Comparison of ENCODE assay signal across 8 cellular contexts in genomic region chr11:29159552-29160465, GRCh38.
A peak's percentile ranks its signal among the peaks of the same experiment; 100 is the strongest.
DNase-seq lines count a peak whose midpoint lies in the region; ATAC-seq and TF ChIP-seq lines count a peak whose summit lies in the region.

No MANE protein-coding gene starts in this region.

- DNase-seq in AML-193 (lab: John Stamatoyannopoulos, UW) = peak; percentile 19 to 32
- peak; percentile 53 to 55 for DNase-seq in NCI-H1930 (lab: John Stamatoyannopoulos, UW)
- DNase-seq in ascending aorta (ENCODE audit: low spot score in 2 of 2) = no peak
- peak; percentile 80 for DNase-seq in kidney tubule cell (ENCODE audit: low spot score)
- DNase-seq in activated T-cell treated with anti-CD3 and anti-CD28 coated beads, Interleukin-2, amount 50 U/mL, for 48 hours = no peak

- H3K27me3 ChIP-seq in ascending aorta = no peaks in the 10 kb centered on the region

- H3K4me1 Mint-ChIP-seq in activated T-helper 17 cell treated with anti-CD3 and anti-CD28 coated beads, Interleukin-2, amount 50 U/mL, for 72 hours = no peaks in the 10 kb centered on the region

- no peaks in the 10 kb centered on the region for H3K27me3 Mint-ChIP-seq in activated T-helper 17 cell treated with anti-CD3 and anti-CD28 coated beads, Interleukin-2, amount 50 U/mL, for 72 hours

- H3K4me1 ChIP-seq in ascending aorta = no peaks in the 10 kb centered on the region

- H3K9me3 ChIP-seq in ascending aorta = no peaks in the 10 kb centered on the region

- peak; percentile 7 to 62 (median 47) for TF ChIP-seq CTCF in ascending aorta (IDR thresholded peaks at IDR 0.05)

- H3K27ac Mint-ChIP-seq in activated T-helper 17 cell treated with anti-CD3 and anti-CD28 coated beads, Interleukin-2, amount 50 U/mL, for 72 hours = no peak overlapping the region

- H3K36me3 Mint-ChIP-seq in activated T-helper 17 cell treated with anti-CD3 and anti-CD28 coated beads, Interleukin-2, amount 50 U/mL, for 72 hours (ENCODE audit: low read depth) = no peaks in the 10 kb centered on the region

- H3K36me3 ChIP-seq in ascending aorta = no peaks in the 10 kb centered on the region

- intact Hi-C loops in ascending aorta (cut with DNase I) = no loop called here

- no peak overlapping the region for H3K4me3 ChIP-seq in ascending aorta

- H3K27ac ChIP-seq in ascending aorta = no peak overlapping the region

- no peak for TF ChIP-seq POLR2A in GM18505 (IDR thresholded peaks at IDR 0.05; ENCODE audit: borderline replicate concordance, extremely low read depth, insufficient read depth, insufficient read length)

- no peak overlapping the region for H3K4me3 Mint-ChIP-seq in activated T-helper 17 cell treated with anti-CD3 and anti-CD28 coated beads, Interleukin-2, amount 50 U/mL, for 72 hours

- H3K9me3 Mint-ChIP-seq in activated T-helper 17 cell treated with anti-CD3 and anti-CD28 coated beads, Interleukin-2, amount 50 U/mL, for 72 hours = peaks cover 4% of the 10 kb centered on the region

- ATAC-seq in GM18505 (IDR thresholded peaks at IDR 0.05; ENCODE audit: unreplicated experiment) (peak; percentile 88), HG02938 (IDR thresholded peaks at IDR 0.05; ENCODE audit: unreplicated experiment) (peak; percentile 72)
- ATAC-seq in activated T-helper 17 cell treated with anti-CD3 and anti-CD28 coated beads, Interleukin-2, amount 50 U/mL, for 72 hours (replicated peaks) = no peak

Comparison
In these comparisons a context has a peak if more than half of its experiments do, and no peak if none do; other contexts are left out.
1. DNase-seq: peak in AML-193 (2 of 2), NCI-H1930 (2 of 2) and kidney tubule cell (single experiment); none in ascending aorta (0 of 2) and activated T-cell treated with anti-CD3 and anti-CD28 coated beads, Interleukin-2, amount 50 U/mL, for 48 hours (0 of 2).